1 cellular context compared by ENCODE assay signal in the genomic region with DNA sequence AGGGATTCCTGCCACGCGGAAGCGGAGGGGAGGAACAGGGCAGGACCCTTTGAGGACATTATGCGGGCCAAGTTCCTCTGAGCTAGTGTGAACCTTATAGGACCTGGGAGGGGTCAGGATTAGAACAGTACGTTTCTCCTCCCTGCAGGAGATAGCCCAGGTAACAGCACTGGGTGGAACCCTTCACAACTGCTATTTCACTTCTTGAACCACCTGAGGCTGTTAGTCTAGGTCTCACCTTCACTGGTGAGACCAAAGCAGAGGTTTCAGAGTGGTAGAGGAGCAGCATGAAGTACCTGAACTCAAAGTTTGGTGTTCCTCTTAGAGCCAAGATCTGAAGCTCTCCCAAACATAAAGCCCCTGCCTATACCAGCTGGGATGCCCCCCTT.
TF ChIP-seq lines count a peak whose summit lies in the region.

No MANE protein-coding gene starts in this region.

TF ChIP-seq in K562, 482 proteins besides CTCF, POLR2A, EP300 and RAD21:
- no peak for TF ChIP-seq ASH1L (IDR thresholded peaks at IDR 0.05; ENCODE audit: borderline replicate concordance, low read depth, partially characterized antibody)
- TF ChIP-seq ZNF57 (CRISPR knock-in tag; IDR thresholded peaks at IDR 0.05), result no peak
- TF ChIP-seq WHSC1 (IDR thresholded peaks at IDR 0.05; ENCODE audit: low read length), result no peak
- TF ChIP-seq MCM2 (IDR thresholded peaks at IDR 0.05; ENCODE audit: low read depth), result no peak
- no peak for TF ChIP-seq POLR2G (IDR thresholded peaks at IDR 0.05; ENCODE audit: low read depth, low read length)
- no peak for TF ChIP-seq PRMT5 (CRISPR knock-in tag; IDR thresholded peaks at IDR 0.05)
- TF ChIP-seq CREBBP (IDR thresholded peaks at IDR 0.05; ENCODE audit: low read depth, low read length), result no peak
- no peak for TF ChIP-seq RFX1 (IDR thresholded peaks at IDR 0.05)
- no peak for TF ChIP-seq DMBX1 (CRISPR knock-in tag; IDR thresholded peaks at IDR 0.05; ENCODE audit: borderline replicate concordance)
- TF ChIP-seq TRIM24 (IDR thresholded peaks at IDR 0.05), result no peak
- peak; percentile 7 for TF ChIP-seq POLR2B (IDR thresholded peaks at IDR 0.05; ENCODE audit: low read depth, partially characterized antibody)
- TF ChIP-seq, protein P1, sequence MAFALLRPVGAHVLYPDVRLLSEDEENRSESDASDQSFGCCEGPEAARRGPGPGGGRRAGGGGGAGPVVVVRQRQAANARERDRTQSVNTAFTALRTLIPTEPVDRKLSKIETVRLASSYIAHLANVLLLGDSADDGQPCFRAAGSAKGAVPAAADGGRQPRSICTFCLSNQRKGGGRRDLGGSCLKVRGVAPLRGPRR (CRISPR knock-in tag; IDR thresholded peaks at IDR 0.05), result no peak
- no peak for TF ChIP-seq ZNF146 (CRISPR knock-in tag; IDR thresholded peaks at IDR 0.05; ENCODE audit: unreplicated experiment)
- TF ChIP-seq HDAC3 (IDR thresholded peaks at IDR 0.05; ENCODE audit: borderline replicate concordance, partially characterized antibody), result no peak
- no peak for TF ChIP-seq ERF (CRISPR knock-in tag; IDR thresholded peaks at IDR 0.05)
- TF ChIP-seq, protein P2, sequence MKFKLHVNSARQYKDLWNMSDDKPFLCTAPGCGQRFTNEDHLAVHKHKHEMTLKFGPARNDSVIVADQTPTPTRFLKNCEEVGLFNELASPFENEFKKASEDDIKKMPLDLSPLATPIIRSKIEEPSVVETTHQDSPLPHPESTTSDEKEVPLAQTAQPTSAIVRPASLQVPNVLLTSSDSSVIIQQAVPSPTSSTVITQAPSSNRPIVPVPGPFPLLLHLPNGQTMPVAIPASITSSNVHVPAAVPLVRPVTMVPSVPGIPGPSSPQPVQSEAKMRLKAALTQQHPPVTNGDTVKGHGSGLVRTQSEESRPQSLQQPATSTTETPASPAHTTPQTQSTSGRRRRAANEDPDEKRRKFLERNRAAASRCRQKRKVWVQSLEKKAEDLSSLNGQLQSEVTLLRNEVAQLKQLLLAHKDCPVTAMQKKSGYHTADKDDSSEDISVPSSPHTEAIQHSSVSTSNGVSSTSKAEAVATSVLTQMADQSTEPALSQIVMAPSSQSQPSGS (CRISPR knock-in tag; IDR thresholded peaks at IDR 0.05), result no peak
- TF ChIP-seq, protein P3, sequence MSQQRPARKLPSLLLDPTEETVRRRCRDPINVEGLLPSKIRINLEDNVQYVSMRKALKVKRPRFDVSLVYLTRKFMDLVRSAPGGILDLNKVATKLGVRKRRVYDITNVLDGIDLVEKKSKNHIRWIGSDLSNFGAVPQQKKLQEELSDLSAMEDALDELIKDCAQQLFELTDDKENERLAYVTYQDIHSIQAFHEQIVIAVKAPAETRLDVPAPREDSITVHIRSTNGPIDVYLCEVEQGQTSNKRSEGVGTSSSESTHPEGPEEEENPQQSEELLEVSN (IDR thresholded peaks at IDR 0.05; ENCODE audit: borderline replicate concordance in 1 of 2, extremely low read depth in 1 of 2, insufficient read depth in 1 of 2, insufficient read length in 1 of 2, low read depth in 1 of 2, low read length in 1 of 2, poor library complexity in 1 of 2, severe bottlenecking in 1 of 2), result no peak
- peak; percentile 8 for TF ChIP-seq RBM22 (IDR thresholded peaks at IDR 0.05; ENCODE audit: low read depth, low read length, poor library complexity, severe bottlenecking)
- no peak for TF ChIP-seq IRF2 (CRISPR knock-in tag; IDR thresholded peaks at IDR 0.05)
- no peak for TF ChIP-seq SMAD2 (IDR thresholded peaks at IDR 0.05; ENCODE audit: low read depth, low read length)
- TF ChIP-seq PPARD (CRISPR knock-in tag; IDR thresholded peaks at IDR 0.05), result no peak
- TF ChIP-seq MCM5 (IDR thresholded peaks at IDR 0.05; ENCODE audit: low read depth), result no peak
- no peak for TF ChIP-seq CXXC5 (CRISPR knock-in tag; IDR thresholded peaks at IDR 0.05)
- TF ChIP-seq ELF1 (tag; IDR thresholded peaks at IDR 0.05), result peak; percentile 22; the same call in 1 of the 2 replicates
- TF ChIP-seq, protein P4, sequence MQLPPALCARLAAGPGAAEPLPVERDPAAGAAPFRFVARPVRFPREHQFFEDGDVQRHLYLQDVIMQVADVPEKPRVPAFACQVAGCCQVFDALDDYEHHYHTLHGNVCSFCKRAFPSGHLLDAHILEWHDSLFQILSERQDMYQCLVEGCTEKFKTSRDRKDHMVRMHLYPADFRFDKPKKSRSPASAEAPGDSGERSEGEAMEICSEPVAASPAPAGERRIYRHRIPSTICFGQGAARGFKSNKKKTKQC (CRISPR knock-in tag; IDR thresholded peaks at IDR 0.05), result no peak
